Comparison of ENCODE assay signal across 8 cellular contexts in the genomic region with DNA sequence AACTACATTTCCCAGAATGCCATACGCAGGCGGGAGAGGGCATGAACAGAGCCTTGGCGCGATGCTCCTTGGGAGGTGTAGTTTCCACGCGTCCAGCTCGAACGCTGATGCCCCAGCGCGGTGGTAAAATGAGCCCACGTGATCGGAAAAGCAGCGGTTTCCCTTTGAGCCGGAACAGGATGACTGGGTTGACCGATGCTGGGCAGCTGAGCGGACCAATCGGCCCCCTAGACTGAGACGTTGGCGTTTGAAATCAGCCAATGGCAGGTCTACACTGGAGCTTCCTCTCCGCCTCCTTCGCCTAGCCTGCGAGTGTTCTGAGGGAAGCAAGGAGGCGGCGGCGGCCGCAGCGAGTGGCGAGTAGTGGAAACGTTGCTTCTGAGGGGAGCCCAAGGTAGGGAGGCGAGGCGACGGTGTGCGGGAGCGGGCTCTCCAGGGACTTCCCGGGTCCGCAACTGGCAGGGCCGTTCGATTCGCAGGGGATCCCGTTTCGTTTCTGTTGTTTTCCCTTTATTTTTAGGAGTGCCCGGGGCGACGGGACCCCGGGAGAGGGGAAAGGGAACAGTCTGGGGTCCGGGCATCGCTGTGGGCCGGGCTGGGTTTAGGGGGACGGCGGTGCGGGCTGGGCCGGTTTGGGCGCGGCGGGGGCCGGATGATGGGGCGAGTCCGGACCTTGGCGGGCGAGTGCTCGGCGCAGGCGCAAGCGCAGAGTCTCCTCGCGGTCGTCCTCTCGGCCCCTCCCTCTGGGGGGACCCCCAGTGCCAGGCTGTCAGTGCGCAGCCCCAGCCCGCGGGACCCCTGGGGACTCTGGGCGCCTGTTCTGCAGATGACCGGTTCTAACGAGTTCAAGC. TPM values are rescaled to one million over a fixed set of nuclear protein-coding genes. Genes with fewer than 3 reads are reported as not detected.
DNase-seq lines count a peak whose midpoint lies in the region; ATAC-seq and TF ChIP-seq lines count a peak whose summit lies in the region.

A gene with protein sequence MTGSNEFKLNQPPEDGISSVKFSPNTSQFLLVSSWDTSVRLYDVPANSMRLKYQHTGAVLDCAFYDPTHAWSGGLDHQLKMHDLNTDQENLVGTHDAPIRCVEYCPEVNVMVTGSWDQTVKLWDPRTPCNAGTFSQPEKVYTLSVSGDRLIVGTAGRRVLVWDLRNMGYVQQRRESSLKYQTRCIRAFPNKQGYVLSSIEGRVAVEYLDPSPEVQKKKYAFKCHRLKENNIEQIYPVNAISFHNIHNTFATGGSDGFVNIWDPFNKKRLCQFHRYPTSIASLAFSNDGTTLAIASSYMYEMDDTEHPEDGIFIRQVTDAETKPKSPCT (plus strand): TSS at position 311 of the 851 bp plus-strand sequence. CDS start 516 bp downstream, at position 827.

- H3K79me2 ChIP-seq in parathyroid adenoma = peaks cover 4% of the 10 kb centered on the region

- DNase-seq in NCI-H1436 (lab: John Stamatoyannopoulos, UW) (peak; percentile 100), T follicular helper cell (ENCODE audit: low read depth) (peak; percentile 85), adipocyte (ENCODE audit: low read depth) (peak; percentile 100), cardiac muscle cell (ENCODE audit: low read depth in 1 of 2, low spot score in 1 of 2) (peak; percentile 100), tibial nerve (ENCODE audit: low spot score in 2 of 2) (peak; percentile 93 to 96)

- H3K4me1 ChIP-seq in adipocyte (ENCODE audit: control insufficient read depth, insufficient read depth, low read length) (peaks cover 35% of the 10 kb centered on the region), cardiac muscle cell (ENCODE audit: low read depth) (peaks cover 11% of the 10 kb centered on the region), parathyroid adenoma (peaks cover 4% of the 10 kb centered on the region), tibial nerve (peaks cover 0 to 58% (median 35%) of the 10 kb centered on the region in 4 donors)

- TF ChIP-seq EP300 in tibial nerve (IDR thresholded peaks at IDR 0.05) = peak; percentile 55 to 92

- WGBS in tibial nerve, 2 donors = 0 to 1% methylated on average over 41 to 53 of the region's 74 CpGs

- H3K9me3 ChIP-seq in adipocyte (ENCODE audit: control insufficient read depth, low read length) = no peaks in the 10 kb centered on the region
- no peaks in the 10 kb centered on the region for H3K9me3 ChIP-seq in cardiac muscle cell (ENCODE audit: low read depth)
- H3K9me3 ChIP-seq in parathyroid adenoma (ENCODE audit: control insufficient read depth, low read length) = no peaks in the 10 kb centered on the region
- no peaks in the 10 kb centered on the region for H3K9me3 ChIP-seq in tibial nerve

- TF ChIP-seq CTCF in GM12875 (IDR thresholded peaks at IDR 0.05; ENCODE audit: borderline replicate concordance, insufficient read depth, low read depth, low read length) (no peak), cardiac muscle cell (IDR thresholded peaks at IDR 0.05; ENCODE audit: low read depth, low read length) (no peak), parathyroid adenoma (IDR thresholded peaks at IDR 0.05) (no peak), tibial nerve (IDR thresholded peaks at IDR 0.05) (peak in 1 of 5 experiments; percentile 42)

- peaks cover 33% of the 10 kb centered on the region for H3K27me3 ChIP-seq in adipocyte (replicated peaks; ENCODE audit: control insufficient read depth, insufficient read depth, low read length)
- H3K27me3 ChIP-seq in cardiac muscle cell = peaks cover 43% of the 10 kb centered on the region
- peaks cover 9% of the 10 kb centered on the region for H3K27me3 ChIP-seq in parathyroid adenoma (ENCODE audit: control insufficient read depth, insufficient read depth, low read length)
- H3K27me3 ChIP-seq in tibial nerve = peaks cover 0 to 43% of the 10 kb centered on the region in 2 donors

- peak within 1 kb of the TSS; percentile 98 for H3K9ac ChIP-seq in adipocyte (ENCODE audit: low read length)
- no peak within 1 kb of the TSS for H3K9ac ChIP-seq in parathyroid adenoma

- ATAC-seq in HG02798 (IDR thresholded peaks at IDR 0.05; ENCODE audit: poor library complexity, unreplicated experiment) = peak; percentile 92

- TF ChIP-seq POLR2A in tibial nerve (IDR thresholded peaks at IDR 0.05) = peak; percentile 26 to 82

- H3K36me3 ChIP-seq in adipocyte (ENCODE audit: control insufficient read depth, insufficient read depth, low read length, severe bottlenecking) (peaks cover 28% of the 10 kb centered on the region), cardiac muscle cell (peaks cover 26% of the 10 kb centered on the region), parathyroid adenoma (ENCODE audit: control insufficient read depth, insufficient read depth, low read length) (no peaks in the 10 kb centered on the region), tibial nerve (peaks cover 0 to 34% (median 5%) of the 10 kb centered on the region in 3 donors)

- peak within 1 kb of the TSS; percentile 39 for H3K4me2 ChIP-seq in parathyroid adenoma (ENCODE audit: low read length)

- H3K4me3 ChIP-seq in GM12875 (ENCODE audit: low read depth, low read length) (peak within 1 kb of the TSS; percentile 90), adipocyte (ENCODE audit: low read length) (peak within 1 kb of the TSS; percentile 97), cardiac muscle cell (peak within 1 kb of the TSS; percentile 99), parathyroid adenoma (ENCODE audit: low read depth, low read length) (peak within 1 kb of the TSS; percentile 87), tibial nerve (peak within 1 kb of the TSS; percentile 89 to 99 (median 93))

- H3K27ac ChIP-seq in cardiac muscle cell (peak within 1 kb of the TSS; percentile 84), parathyroid adenoma (peak within 1 kb of the TSS; percentile 65), tibial nerve (peak within 1 kb of the TSS; percentile 75 to 93 (median 91))

- H2AFZ ChIP-seq in parathyroid adenoma = peak within 1 kb of the TSS; percentile 96

RNA-seq across cellular contexts. Expression of the gene that starts here (rescaled TPM):
- total RNA-seq in cardiac muscle cell = 81.5 and 147 TPM in 2 replicates
- polyA plus RNA-seq in cardiac muscle cell = 88.8 and 144 TPM in 2 replicates
- 100 to 1,000 TPM in 1 of 4 donors, 10 to 100 TPM in 3; 68.1 to 100 (median 73.4) TPM for total RNA-seq in tibial nerve

Comparison
In these comparisons a context has a peak if more than half of its experiments do, and no peak if none do; other contexts are left out.
1. Peak in every context shown above with its lines: DNase-seq, ATAC-seq, H3K4me3 ChIP-seq and H3K27ac ChIP-seq.